ENCODE assay signal across 23 cellular contexts in the genomic region with DNA sequence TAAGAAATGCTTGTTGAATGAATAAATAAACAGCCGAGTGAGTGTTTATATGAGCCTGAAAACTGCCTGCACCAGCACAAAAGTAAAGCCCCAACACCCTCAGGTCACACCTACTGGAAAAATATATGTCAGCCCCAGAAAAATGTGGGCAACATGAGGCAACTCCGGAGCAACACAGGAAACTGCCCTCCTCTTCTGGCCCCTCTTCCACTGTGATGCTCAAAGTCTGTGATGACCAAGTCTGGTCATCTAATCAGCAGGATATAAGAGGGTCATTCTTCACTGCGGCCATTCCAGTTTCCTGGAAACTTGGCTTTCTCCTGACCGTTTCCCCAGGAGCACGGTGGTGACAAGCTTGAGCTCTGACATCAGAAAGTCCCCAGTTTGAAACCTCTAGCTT.
DNase-seq lines count a peak whose midpoint lies in the region; ATAC-seq, FAIRE-seq and TF ChIP-seq lines count a peak whose summit lies in the region.
"Had no signal": no experiment of that assay in that cellular context is flagged by ENCODE, and none has a peak within 500 bp of the region (broad histone marks: within the 10 kb centered on the region; RNA-seq: fewer than 3 reads in every experiment).

No MANE protein-coding gene starts in this region.

- no peaks in the 10 kb centered on the region for H3K9me3 Mint-ChIP-seq in natural killer cell treated with Interleukin-12 subunit alpha and Interleukin-12 subunit beta and Interleukin-15 and Interleukin-18, amount 100 ng/mL, for 72 hours
- H3K9me3 Mint-ChIP-seq in natural killer cell: no peaks in the 10 kb centered on the region
- no peaks in the 10 kb centered on the region for H3K9me3 Mint-ChIP-seq in activated T-helper 17 cell treated with anti-CD3 and anti-CD28 coated beads, Interleukin-2, amount 50 U/mL, for 72 hours
- H3K9me3 Mint-ChIP-seq: CD4-positive, alpha-beta memory T cell had no signal

- DNase-seq in natural killer cell treated with Interleukin-12 subunit alpha and Interleukin-12 subunit beta and Interleukin-15 and Interleukin-18, amount 100 ng/mL, for 72 hours (ENCODE audit: low spot score): no peak
- DNase-seq in natural killer cell: no peak
- peak; percentile 2 for DNase-seq in fibroblast of peridontal ligament (ENCODE audit: extremely low read depth)
- no peak for DNase-seq in urothelium cell line (ENCODE audit: low spot score)
- DNase-seq in NCI-H446 treated with DMSO at 0.1 percent for 48 hours (lab: John Stamatoyannopoulos, UW): no peak
- DNase-seq in stimulated activated CD4-positive, alpha-beta T cell treated with anti-CD3 and anti-CD28 coated beads, Interleukin-1b, Interleukin-23, amount 100 ng/mL, for 48 hours: no peak
- DNase-seq in effector CD4-positive, alpha-beta T cell: no peak
- DNase-seq: C1 segment of cervical spinal cord; CD4-positive, alpha-beta memory T cell; COR-L47; DMS53; NCI-H1092 treated with DMSO at 0.1 percent for 48 hours; NCI-H1436 treated with DMSO at 0.1 percent for 48 hours; NCI-H187 treated with DMSO at 0.1 percent for 48 hours; NCI-H2171 treated with DMSO at 0.1 percent for 48 hours; NCI-H526; NCI-H82; NK-92 treated with Interleukin-12 subunit alpha and Interleukin-12 subunit beta, amount 100 ng/mL, for 24 hours; SHP77 had no signal

- no peak for ATAC-seq in natural killer cell treated with Interleukin-12 subunit alpha and Interleukin-12 subunit beta and Interleukin-15 and Interleukin-18, amount 100 ng/mL, for 72 hours
- no peak for ATAC-seq in natural killer cell
- no peak for ATAC-seq in activated T-helper 17 cell treated with anti-CD3 and anti-CD28 coated beads, Interleukin-2, amount 50 U/mL, for 72 hours (replicated peaks)
- ATAC-seq: HepG2 had no signal

- peak overlapping the region; percentile 31 for H3K4me3 Mint-ChIP-seq in natural killer cell treated with Interleukin-12 subunit alpha and Interleukin-12 subunit beta and Interleukin-15 and Interleukin-18, amount 100 ng/mL, for 72 hours
- H3K4me3 Mint-ChIP-seq in natural killer cell: no peak overlapping the region
- H3K4me3 Mint-ChIP-seq in activated T-helper 17 cell treated with anti-CD3 and anti-CD28 coated beads, Interleukin-2, amount 50 U/mL, for 72 hours: peak overlapping the region; percentile 21
- H3K4me3 Mint-ChIP-seq: CD4-positive, alpha-beta memory T cell had no signal

- H3K36me3 Mint-ChIP-seq in natural killer cell treated with Interleukin-12 subunit alpha and Interleukin-12 subunit beta and Interleukin-15 and Interleukin-18, amount 100 ng/mL, for 72 hours: no peaks in the 10 kb centered on the region
- no peaks in the 10 kb centered on the region for H3K36me3 Mint-ChIP-seq in natural killer cell
- peaks cover 6% of the 10 kb centered on the region for H3K36me3 Mint-ChIP-seq in activated T-helper 17 cell treated with anti-CD3 and anti-CD28 coated beads, Interleukin-2, amount 50 U/mL, for 72 hours (ENCODE audit: low read depth)

- FAIRE-seq in urothelium cell line (lab: Jason Lieb, UNC): peak; percentile 58
- FAIRE-seq: A204.1, H54, HepG2 had no signal

- intact Hi-C loops in natural killer cell (cut with micrococcal nuclease): no loop called here

- peak overlapping the region in 1 of 2 donors; percentile 96 for H3K27ac Mint-ChIP-seq in natural killer cell treated with Interleukin-12 subunit alpha and Interleukin-12 subunit beta and Interleukin-15 and Interleukin-18, amount 100 ng/mL, for 72 hours
- no peak overlapping the region for H3K27ac Mint-ChIP-seq in natural killer cell
- H3K27ac Mint-ChIP-seq in activated T-helper 17 cell treated with anti-CD3 and anti-CD28 coated beads, Interleukin-2, amount 50 U/mL, for 72 hours: no peak overlapping the region

- H3K27me3 Mint-ChIP-seq in natural killer cell treated with Interleukin-12 subunit alpha and Interleukin-12 subunit beta and Interleukin-15 and Interleukin-18, amount 100 ng/mL, for 72 hours: peaks cover 0 to 22% of the 10 kb centered on the region in 2 donors
- peaks cover 14 to 34% of the 10 kb centered on the region in 2 donors for H3K27me3 Mint-ChIP-seq in natural killer cell (ENCODE audit: low read depth in 2 of 2)
- peaks cover 20% of the 10 kb centered on the region for H3K27me3 Mint-ChIP-seq in activated T-helper 17 cell treated with anti-CD3 and anti-CD28 coated beads, Interleukin-2, amount 50 U/mL, for 72 hours

- TF ChIP-seq CTCF in natural killer cell (IDR thresholded peaks at IDR 0.05): no peak

- H3K4me1 Mint-ChIP-seq in natural killer cell treated with Interleukin-12 subunit alpha and Interleukin-12 subunit beta and Interleukin-15 and Interleukin-18, amount 100 ng/mL, for 72 hours (ENCODE audit: low read depth in 2 of 2): peaks cover 51 to 59% of the 10 kb centered on the region in 2 donors
- peaks cover 23 to 28% of the 10 kb centered on the region in 2 donors for H3K4me1 Mint-ChIP-seq in natural killer cell
- peaks cover 36% of the 10 kb centered on the region for H3K4me1 Mint-ChIP-seq in activated T-helper 17 cell treated with anti-CD3 and anti-CD28 coated beads, Interleukin-2, amount 50 U/mL, for 72 hours
